Comparison of ENCODE assay signal across 23 cellular contexts in genomic region chr5:110477923-110478322, GRCh38.
DNase-seq lines count a peak whose midpoint lies in the region; ATAC-seq and TF ChIP-seq lines count a peak whose summit lies in the region.
"Had no signal": no experiment of that assay in that cellular context is flagged by ENCODE, and none has a peak within 500 bp of the region (broad histone marks: within the 10 kb centered on the region; RNA-seq: fewer than 3 reads in every experiment).

No MANE protein-coding gene starts in this region.

- H3K27ac ChIP-seq in RWPE2 (ENCODE audit: poor library complexity, severe bottlenecking) = no peak overlapping the region
- peak overlapping the region; percentile 30 for H3K27ac ChIP-seq in osteoblast (ENCODE audit: low read depth, low read length)
- H3K27ac ChIP-seq in uterus = no peak overlapping the region
- H3K27ac ChIP-seq: colonic mucosa, gastroesophageal sphincter, ovary, skin epidermis had no signal

- no peaks in the 10 kb centered on the region for H3K79me2 ChIP-seq in osteoblast (ENCODE audit: insufficient read depth, low read length)

- H3K36me3 ChIP-seq in RWPE2 (ENCODE audit: low read depth) (no peaks in the 10 kb centered on the region), osteoblast (ENCODE audit: insufficient read depth, low read length) (no peaks in the 10 kb centered on the region), uterus (no peaks in the 10 kb centered on the region)
- H3K36me3 ChIP-seq: colonic mucosa, gastroesophageal sphincter, ovary had no signal

- H4K20me1 ChIP-seq in osteoblast (ENCODE audit: insufficient read depth, low read length) = no peaks in the 10 kb centered on the region

- TF ChIP-seq POLR2A in uterus (IDR thresholded peaks at IDR 0.05) = no peak

- peak; percentile 69 for ATAC-seq in RWPE2 (ENCODE audit: low read depth)
- no peak for ATAC-seq in HG02571 (IDR thresholded peaks at IDR 0.05; ENCODE audit: unreplicated experiment)
- ATAC-seq: activated CD4-positive, alpha-beta T cell treated with anti-CD3 and anti-CD28 coated beads for 36 hours; gastroesophageal sphincter; left ventricle myocardium superior had no signal

- H3K27me3 ChIP-seq in RWPE2 (ENCODE audit: insufficient read depth, poor library complexity, severe bottlenecking) = peaks cover 2% of the 10 kb centered on the region
- no peaks in the 10 kb centered on the region for H3K27me3 ChIP-seq in osteoblast (ENCODE audit: insufficient read depth, low read length)
- no peaks in the 10 kb centered on the region for H3K27me3 ChIP-seq in uterus
- H3K27me3 ChIP-seq: colonic mucosa, gastroesophageal sphincter, ovary had no signal

- peaks cover 12% of the 10 kb centered on the region for H3K4me1 ChIP-seq in RWPE2 (ENCODE audit: insufficient read depth, poor library complexity, severe bottlenecking)
- peaks cover 10% of the 10 kb centered on the region for H3K4me1 ChIP-seq in osteoblast (ENCODE audit: insufficient read depth, low read length)
- no peaks in the 10 kb centered on the region for H3K4me1 ChIP-seq in uterus
- H3K4me1 ChIP-seq: colonic mucosa, gastroesophageal sphincter had no signal

- peak; percentile 41 for DNase-seq in EL
- no peak for DNase-seq in RWPE2 (ENCODE audit: low spot score)
- DNase-seq in cardiac fibroblast (ENCODE audit: low read depth in 2 of 2) = peak; percentile 34 to 70
- no peak for DNase-seq in osteoblast (ENCODE audit: insufficient read length, low spot score, missing footprints)
- DNase-seq in activated CD4-positive, alpha-beta T cell treated with anti-CD3 and anti-CD28 coated beads for 48 hours = no peak
- DNase-seq in activated CD8-positive, alpha-beta memory T cell treated with anti-CD3 and anti-CD28 coated beads for 24 hours = no peak
- DNase-seq in uterus = no peak
- DNase-seq: activated CD4-positive, alpha-beta T cell treated with anti-CD3 and anti-CD28 coated beads for 36 hours; activated CD8-positive, alpha-beta memory T cell treated with anti-CD3 and anti-CD28 coated beads, Interleukin-2, amount 50 U/mL, for 4 hours; activated effector memory CD4-positive, alpha-beta T cell treated with anti-CD3 and anti-CD28 coated beads, Interleukin-2, amount 50 U/mL, for 16 hours; amygdala; colonic mucosa; DND-41; H7; KG1; left ventricle myocardium superior; NCI-H1105; NCI-H774; ovary; stimulated activated CD4-positive, alpha-beta T cell treated with anti-CD3 and anti-CD28 coated beads, Interleukin-4, amount 100 ng/mL, for 24 hours had no signal

- H3K9me3 ChIP-seq in RWPE2 (ENCODE audit: severe bottlenecking) = no peaks in the 10 kb centered on the region
- H3K9me3 ChIP-seq in osteoblast (ENCODE audit: low read depth, low read length) = no peaks in the 10 kb centered on the region
- H3K9me3 ChIP-seq in uterus = no peaks in the 10 kb centered on the region
- H3K9me3 ChIP-seq: colonic mucosa, ovary had no signal

- TF ChIP-seq CTCF in RWPE2 (IDR thresholded peaks at IDR 0.05; ENCODE audit: poor library complexity, severe bottlenecking) (no peak), cardiac fibroblast (IDR thresholded peaks at IDR 0.05; ENCODE audit: low read depth, low read length) (no peak), osteoblast (IDR thresholded peaks at IDR 0.05; ENCODE audit: extremely low read depth, low read depth, low read length) (no peak), uterus (IDR thresholded peaks at IDR 0.05) (no peak)

- H3K4me3 ChIP-seq in RWPE2 (ENCODE audit: severe bottlenecking) (no peak overlapping the region), cardiac fibroblast (replicated peaks in 1 of 2; ENCODE audit: low read depth in 2 of 2, low read length in 2 of 2) (no peak overlapping the region), osteoblast (ENCODE audit: insufficient read depth, low read length) (no peak overlapping the region), uterus (no peak overlapping the region)
- H3K4me3 ChIP-seq: colonic mucosa, gastroesophageal sphincter, ovary, skin epidermis had no signal

- H2AFZ ChIP-seq in osteoblast (ENCODE audit: low read length) = no peak overlapping the region

- intact Hi-C loops in uterus (cut with DNase I; ENCODE audit: low total_unique reads) = no loop called here

- H3K4me2 ChIP-seq in osteoblast (ENCODE audit: insufficient read depth, low read length) = peak overlapping the region; percentile 14

Comparison
In these comparisons a context has a peak if more than half of its experiments do, and no peak if none do; other contexts are left out.
1. DNase-seq: peak in EL (single experiment) and cardiac fibroblast (2 of 2); none in RWPE2 (single experiment), osteoblast (single experiment), activated CD4-positive, alpha-beta T cell treated with anti-CD3 and anti-CD28 coated beads for 48 hours (single experiment), activated CD8-positive, alpha-beta memory T cell treated with anti-CD3 and anti-CD28 coated beads for 24 hours (single experiment) and uterus (0 of 2).